Comparison of ENCODE assay signal across 1 cellular context in genomic region chr3:12458901-12459300, GRCh38.
TF ChIP-seq lines count a peak whose summit lies in the region.

No MANE protein-coding gene starts in this region.

TF ChIP-seq in WTC11, 78 proteins besides CTCF, POLR2A, EP300 and RAD21:
- TF ChIP-seq, protein P1, sequence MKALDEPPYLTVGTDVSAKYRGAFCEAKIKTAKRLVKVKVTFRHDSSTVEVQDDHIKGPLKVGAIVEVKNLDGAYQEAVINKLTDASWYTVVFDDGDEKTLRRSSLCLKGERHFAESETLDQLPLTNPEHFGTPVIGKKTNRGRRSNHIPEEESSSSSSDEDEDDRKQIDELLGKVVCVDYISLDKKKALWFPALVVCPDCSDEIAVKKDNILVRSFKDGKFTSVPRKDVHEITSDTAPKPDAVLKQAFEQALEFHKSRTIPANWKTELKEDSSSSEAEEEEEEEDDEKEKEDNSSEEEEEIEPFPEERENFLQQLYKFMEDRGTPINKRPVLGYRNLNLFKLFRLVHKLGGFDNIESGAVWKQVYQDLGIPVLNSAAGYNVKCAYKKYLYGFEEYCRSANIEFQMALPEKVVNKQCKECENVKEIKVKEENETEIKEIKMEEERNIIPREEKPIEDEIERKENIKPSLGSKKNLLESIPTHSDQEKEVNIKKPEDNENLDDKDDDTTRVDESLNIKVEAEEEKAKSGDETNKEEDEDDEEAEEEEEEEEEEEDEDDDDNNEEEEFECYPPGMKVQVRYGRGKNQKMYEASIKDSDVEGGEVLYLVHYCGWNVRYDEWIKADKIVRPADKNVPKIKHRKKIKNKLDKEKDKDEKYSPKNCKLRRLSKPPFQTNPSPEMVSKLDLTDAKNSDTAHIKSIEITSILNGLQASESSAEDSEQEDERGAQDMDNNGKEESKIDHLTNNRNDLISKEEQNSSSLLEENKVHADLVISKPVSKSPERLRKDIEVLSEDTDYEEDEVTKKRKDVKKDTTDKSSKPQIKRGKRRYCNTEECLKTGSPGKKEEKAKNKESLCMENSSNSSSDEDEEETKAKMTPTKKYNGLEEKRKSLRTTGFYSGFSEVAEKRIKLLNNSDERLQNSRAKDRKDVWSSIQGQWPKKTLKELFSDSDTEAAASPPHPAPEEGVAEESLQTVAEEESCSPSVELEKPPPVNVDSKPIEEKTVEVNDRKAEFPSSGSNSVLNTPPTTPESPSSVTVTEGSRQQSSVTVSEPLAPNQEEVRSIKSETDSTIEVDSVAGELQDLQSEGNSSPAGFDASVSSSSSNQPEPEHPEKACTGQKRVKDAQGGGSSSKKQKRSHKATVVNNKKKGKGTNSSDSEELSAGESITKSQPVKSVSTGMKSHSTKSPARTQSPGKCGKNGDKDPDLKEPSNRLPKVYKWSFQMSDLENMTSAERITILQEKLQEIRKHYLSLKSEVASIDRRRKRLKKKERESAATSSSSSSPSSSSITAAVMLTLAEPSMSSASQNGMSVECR (CRISPR knock-in tag; IDR thresholded peaks at IDR 0.05; ENCODE audit: borderline replicate concordance): no peak
- TF ChIP-seq ZNF396 (CRISPR knock-in tag; IDR thresholded peaks at IDR 0.05; ENCODE audit: borderline replicate concordance) (no peak), IRF2 (CRISPR knock-in tag; IDR thresholded peaks at IDR 0.05; ENCODE audit: borderline replicate concordance, low read depth) (no peak)
TF ChIP-seq in WTC11: peak in this region for 0.
